Comparison of ENCODE assay signal across 19 cellular contexts in genomic region chr2:102224824-102225739, GRCh38. TPM values are rescaled to one million over a fixed set of nuclear protein-coding genes. Genes with fewer than 3 reads are reported as not detected.
DNase-seq lines count a peak whose midpoint lies in the region; ATAC-seq, FAIRE-seq and TF ChIP-seq lines count a peak whose summit lies in the region.
"Had no signal": no experiment of that assay in that cellular context is flagged by ENCODE, and none has a peak within 500 bp of the region (broad histone marks: within the 10 kb centered on the region; RNA-seq: fewer than 3 reads in every experiment).

No MANE protein-coding gene starts in this region.

- H3K4me2 ChIP-seq in K562 (ENCODE audit: insufficient read depth, low read length): no peak overlapping the region; the same call in 1 of the 2 replicates
- H3K4me2 ChIP-seq: hepatocyte had no signal

- peak overlapping the region; percentile 34; the same call in 1 of the 2 replicates for H2AFZ ChIP-seq in K562 (ENCODE audit: low read depth, low read length)
- H2AFZ ChIP-seq: hepatocyte had no signal

- BruUV-seq in K562 (replicated peaks; lab: Mats Ljungman, UMichigan) (no TSS peak), Caco-2 (replicated peaks; lab: Mats Ljungman, UMichigan) (no TSS peak)

- FAIRE-seq in K562 (lab: Jason Lieb, UNC): no peak
- FAIRE-seq: G401.6, H54 had no signal

- H3K9me3 Mint-ChIP-seq in activated naive CD4-positive, alpha-beta T cell treated with anti-CD3 and anti-CD28 coated beads, Interleukin-2, amount 10 ng/mL, durations not matched to agents 7 days and 5 days: no peaks in the 10 kb centered on the region
- H3K9me3 Mint-ChIP-seq in activated naive CD4-positive, alpha-beta T cell treated with anti-CD3 and anti-CD28 coated beads, Interleukin-2, amount 50 U/mL, for 72 hours: peaks cover 4 to 24% of the 10 kb centered on the region in 2 donors
- H3K9me3 Mint-ChIP-seq in Caco-2 (ENCODE audit: unreplicated experiment): peaks cover 16% of the 10 kb centered on the region

- POLR2A ChIA-PET in K562 (lab: Yijun Ruan, JAX) (interaction anchor here (0.5 to 0.8 kb wide), 2 partner anchors 23 to 345 kb away, joined by 3 read pairs; no protein-coding TSS in a partner anchor), Caco-2 (lab: Charles Lee) (no interaction called here)

- H3K36me3 ChIP-seq in K562 (ENCODE audit: control insufficient read depth, insufficient read depth, low read length) (no peaks in the 10 kb centered on the region), Caco-2 (ENCODE audit: control insufficient read depth, insufficient read depth, low read length) (no peaks in the 10 kb centered on the region)
- H3K36me3 ChIP-seq: ovary, uterus had no signal

- H3K36me3 Mint-ChIP-seq in activated naive CD4-positive, alpha-beta T cell treated with anti-CD3 and anti-CD28 coated beads, Interleukin-2, amount 10 ng/mL, durations not matched to agents 7 days and 5 days: no peaks in the 10 kb centered on the region
- H3K36me3 Mint-ChIP-seq in activated naive CD4-positive, alpha-beta T cell treated with anti-CD3 and anti-CD28 coated beads, Interleukin-2, amount 50 U/mL, for 72 hours: peaks cover 5 to 44% of the 10 kb centered on the region in 2 donors
- no peaks in the 10 kb centered on the region for H3K36me3 Mint-ChIP-seq in Caco-2 (ENCODE audit: insufficient read depth, unreplicated experiment)
- H3K36me3 Mint-ChIP-seq: stimulated activated naive B cell treated with anti-CD40 and anti-IgM and Interleukin-4, amounts not matched to agents 10 μg/mL and 1 μg/mL and 100 μg/mL, for 72 hours had no signal

- no peak overlapping the region for H3K4me3 Mint-ChIP-seq in activated naive CD4-positive, alpha-beta T cell treated with anti-CD3 and anti-CD28 coated beads, Interleukin-2, amount 10 ng/mL, durations not matched to agents 7 days and 5 days
- H3K4me3 Mint-ChIP-seq in Caco-2 (ENCODE audit: unreplicated experiment): no peak overlapping the region
- H3K4me3 Mint-ChIP-seq: stimulated activated naive B cell treated with anti-CD40 and anti-IgM and Interleukin-4, amounts not matched to agents 10 μg/mL and 1 μg/mL and 100 μg/mL, for 72 hours had no signal

- CTCF ChIA-PET in activated naive CD4-positive, alpha-beta T cell treated with anti-CD3 and anti-CD28 coated beads, Interleukin-2, amount 10 ng/mL, durations not matched to agents 7 days and 5 days (lab: Charles Lee): interaction anchor here (0.9 to 1.7 kb wide), 3 partner anchors 27 to 225 kb away, joined by 3 to 5 read pairs (median 4); no protein-coding TSS in a partner anchor
- CTCF ChIA-PET in K562 (lab: Yijun Ruan, JAX; ENCODE audit: low intra/inter-chr PET ratio): no interaction called here
- CTCF ChIA-PET in Caco-2 (lab: Charles Lee): no interaction called here

- H3K79me2 ChIP-seq in K562 (ENCODE audit: control insufficient read depth, insufficient read depth, low read length): no peaks in the 10 kb centered on the region
- H3K79me2 ChIP-seq: hepatocyte had no signal

- H3K27me3 Mint-ChIP-seq in activated naive CD4-positive, alpha-beta T cell treated with anti-CD3 and anti-CD28 coated beads, Interleukin-2, amount 10 ng/mL, durations not matched to agents 7 days and 5 days: no peaks in the 10 kb centered on the region
- H3K27me3 Mint-ChIP-seq in Caco-2 (ENCODE audit: insufficient read depth, unreplicated experiment): no peaks in the 10 kb centered on the region

- no peaks in the 10 kb centered on the region for H4K20me1 ChIP-seq in K562 (replicated peaks; ENCODE audit: control insufficient read depth, insufficient read depth, low read length)

- H3K4me3 ChIP-seq in K562 (no peak overlapping the region), skin epidermis (no peak overlapping the region), Caco-2 (ENCODE audit: low read depth, low read length) (no peak overlapping the region), foreskin fibroblast (ENCODE audit: low read depth in 1 of 2, low read length in 2 of 2) (no peak overlapping the region)
- H3K4me3 ChIP-seq: hepatocyte, ovary, SK-N-MC, uterus had no signal

- peak overlapping the region; percentile 38 for H3K27ac Mint-ChIP-seq in activated naive CD4-positive, alpha-beta T cell treated with anti-CD3 and anti-CD28 coated beads, Interleukin-2, amount 10 ng/mL, durations not matched to agents 7 days and 5 days
- no peak overlapping the region for H3K27ac Mint-ChIP-seq in activated naive CD4-positive, alpha-beta T cell treated with anti-CD3 and anti-CD28 coated beads, Interleukin-2, amount 50 U/mL, for 72 hours
- H3K27ac Mint-ChIP-seq in Caco-2 (ENCODE audit: unreplicated experiment): no peak overlapping the region
- H3K27ac Mint-ChIP-seq: stimulated activated naive B cell treated with anti-CD40 and anti-IgM and Interleukin-4, amounts not matched to agents 10 μg/mL and 1 μg/mL and 100 μg/mL, for 72 hours had no signal

- 36% methylated on average over 7 of the region's 8 CpGs for WGBS in K562 (ENCODE audit: insufficient coverage, low coverage, missing lambda C conversion rate)

- no peak for TF ChIP-seq EP300 in K562 (IDR thresholded peaks at IDR 0.05; ENCODE audit: low read length)

- in situ Hi-C loops in K562 (cut with MboI): no loop called here

- ATAC-seq in activated naive CD4-positive, alpha-beta T cell treated with anti-CD3 and anti-CD28 coated beads, Interleukin-2, amount 50 U/mL, for 72 hours: no peak
- ATAC-seq in K562 (no peak), GM21367 (IDR thresholded peaks at IDR 0.05; ENCODE audit: unreplicated experiment) (no peak)
- ATAC-seq: stimulated activated naive B cell treated with anti-CD40 and anti-IgM and Interleukin-4, amounts not matched to agents 10 μg/mL and 1 μg/mL and 100 μg/mL, for 72 hours had no signal

- H3K27ac ChIP-seq in K562 (ENCODE audit: extremely low read depth, low read depth, low read length): no peak overlapping the region
- peak overlapping the region in 18 of 21 experiments; percentile 5 to 97 (median 44) for H3K27ac ChIP-seq in skin epidermis
- H3K27ac ChIP-seq: hepatocyte, ovary, SK-N-MC had no signal

- no peak for TF ChIP-seq POLR2A in K562 (conservative IDR thresholded peaks at IDR 0.05)

- H3K9me3 ChIP-seq in K562 (replicated peaks; ENCODE audit: control insufficient read depth, insufficient read depth, low read depth, low read length) (no peaks in the 10 kb centered on the region), Caco-2 (no peaks in the 10 kb centered on the region)
- H3K9me3 ChIP-seq: ovary, uterus had no signal

- peaks cover 3 to 24% of the 10 kb centered on the region in 2 experiments; a peak in 4 of 5 replicates for H3K4me1 ChIP-seq in K562 (replicated peaks in 1 of 2; ENCODE audit: control insufficient read depth in 2 of 2, insufficient read depth in 2 of 2, low read length in 2 of 2)
- H3K4me1 ChIP-seq in Caco-2: peaks cover 20% of the 10 kb centered on the region

- H3K9me1 ChIP-seq in K562 (ENCODE audit: control insufficient read depth, insufficient read depth, low read length): no peaks in the 10 kb centered on the region

- H3K27me3 ChIP-seq in K562 (ENCODE audit: control insufficient read depth in 2 of 2, insufficient read depth in 2 of 2, low read length in 2 of 2): no peaks in the 10 kb centered on the region
- no peaks in the 10 kb centered on the region for H3K27me3 ChIP-seq in Caco-2 (replicated peaks; ENCODE audit: control insufficient read depth, insufficient read depth, low read length)
- H3K27me3 ChIP-seq: hepatocyte, ovary, uterus had no signal

- intact Hi-C loops in K562 (cut with micrococcal nuclease): no loop called here
- intact Hi-C loops in Caco-2 (cut with micrococcal nuclease; ENCODE audit: unreplicated experiment): no loop called here

- H3K4me1 Mint-ChIP-seq in activated naive CD4-positive, alpha-beta T cell treated with anti-CD3 and anti-CD28 coated beads, Interleukin-2, amount 10 ng/mL, durations not matched to agents 7 days and 5 days: peaks cover 45% of the 10 kb centered on the region
- H3K4me1 Mint-ChIP-seq in Caco-2 (ENCODE audit: low read depth, unreplicated experiment): peaks cover 19% of the 10 kb centered on the region

- no peak overlapping the region for H3K9ac ChIP-seq in K562 (ENCODE audit: insufficient read depth in 1 of 2, low read depth in 2 of 2, low read length in 2 of 2)

- no peak for TF ChIP-seq RAD21 in K562 (CRISPR knock-in tag; conservative IDR thresholded peaks at IDR 0.05 in 1 of 2, IDR thresholded peaks at IDR 0.05 in 1 of 2)

- TF ChIP-seq CTCF in K562 (IDR thresholded peaks at IDR 0.05 in 2 of 3, conservative IDR thresholded peaks at IDR 0.05 in 1 of 3; ENCODE audit: insufficient read depth in 2 of 3, low read depth in 1 of 3, low read length in 3 of 3): 0 out of 6 replicates have a peak, but pooled peaks of 2 of the 3 experiments have one; percentile 9 to 20
- no peak for TF ChIP-seq CTCF in Caco-2 (IDR thresholded peaks at IDR 0.05; ENCODE audit: insufficient read depth in 1 of 2, low read depth in 1 of 2, low read length in 1 of 2, severe bottlenecking in 1 of 2, unreplicated experiment in 1 of 2)
- TF ChIP-seq CTCF in foreskin fibroblast (IDR thresholded peaks at IDR 0.05; ENCODE audit: low read depth, low read length): no peak

- no peak for DNase-seq in activated naive CD4-positive, alpha-beta T cell treated with anti-CD3 and anti-CD28 coated beads, Interleukin-2, amount 10 ng/mL, durations not matched to agents 7 days and 5 days
- no peak for DNase-seq in activated naive CD4-positive, alpha-beta T cell treated with anti-CD3 and anti-CD28 coated beads, Interleukin-2, amount 50 U/mL, for 72 hours (ENCODE audit: low spot score in 2 of 2)
- DNase-seq in MV-4-11 (lab: John Stamatoyannopoulos, UW) (peak; percentile 78), K562 (ENCODE audit: extremely low read depth in 1 of 4, low spot score in 3 of 4) (peak in 1 of 4 experiments; percentile 33), Caco-2 (no peak), foreskin fibroblast (no peak)
- DNase-seq: ACHN; activated gamma-delta T cell treated with Interleukin-2 at 50 U/mL for 16 hours; midbrain; ovary; stimulated activated naive B cell treated with anti-CD40 and anti-IgM and Interleukin-4, amounts not matched to agents 10 μg/mL and 1 μg/mL and 100 μg/mL, for 72 hours; uterus had no signal

RNA-seq across cellular contexts. Expression of gene IL1RL2, which starts 38.3 kb away (rescaled TPM):
- under 1 TPM in 1 of 2 donors, not detected in 1; 0.75 TPM for total RNA-seq in activated naive CD4-positive, alpha-beta T cell treated with anti-CD3 and anti-CD28 coated beads, Interleukin-2, amount 50 U/mL, for 72 hours
- not detected in 2 replicates for total RNA-seq in K562 (2011; cell fraction: chromatin; rRNA removed; ENCODE audit: low replicate concordance)
- not detected in 2 replicates for total RNA-seq in K562 (2011; cell fraction: nucleolus; rRNA removed)
- total RNA-seq in K562 (2011; cell fraction: nucleoplasm; rRNA removed): not detected in 2 replicates
- total RNA-seq in K562 (2014; rRNA removed) (not detected in 2 replicates), K562 (2014; rRNA removed; fragmentation: Illumina TruSeq; extraction: Trizol) (not detected in 2 replicates), K562 (2015; rRNA removed; fragmentation: Illumina TruSeq; extraction: Trizol) (not detected in 2 replicates), K562 (2021) (not detected in 2 replicates), Caco-2 (2022) (not detected in 2 replicates)
- polyA plus RNA-seq in K562 (2011; rRNA removed) (not detected in 2 replicates), K562 (2014; fragmentation: Illumina TruSeq; extraction: Trizol) (not detected in 2 replicates), K562 (2014; fragmentation: Nextera tagmentation; extraction: Ambion mirVana) (not detected), K562 (2014; rRNA removed) (not detected in 2 replicates)
- polyA plus RNA-seq in K562 (2011; cell fraction: cytosol; rRNA removed): not detected in 2 replicates
- not detected in 2 replicates for polyA plus RNA-seq in K562 (2011; cell fraction: nucleus; rRNA removed)
- not detected in 2 replicates for polyA plus RNA-seq in K562 (2012)
- not detected in 2 replicates for polyA minus RNA-seq in K562 (2011; rRNA and poly(A)+ RNA removed)
- polyA minus RNA-seq in K562 (2011; cell fraction: cytosol; rRNA and poly(A)+ RNA removed): not detected in 2 replicates
- polyA minus RNA-seq in K562 (2011; cell fraction: nucleus; rRNA and poly(A)+ RNA removed): not detected in 2 replicates
- total RNA-seq: hepatocyte, OCI-LY7 had no signal

Comparison
In these comparisons a context has a peak if more than half of its experiments do, and no peak if none do; other contexts are left out.
1. CTCF ChIP-seq: peak in K562 (2 of 3); none in Caco-2 (0 of 2) and foreskin fibroblast (single experiment).